ENCODE assay signal across 8 cellular contexts in genomic region chr19:17266975-17267788, GRCh38. TPM values are rescaled to one million over a fixed set of nuclear protein-coding genes. Genes with fewer than 3 reads are reported as not detected.
DNase-seq lines count a peak whose midpoint lies in the region; ATAC-seq lines count a peak whose summit lies in the region.

Gene BABAM1 (plus strand): TSS chr19:17267443. CDS start chr19:17268807, 1,364 bp downstream.

- peaks cover 42% of the 10 kb centered on the region for H3K36me3 Mint-ChIP-seq in effector memory CD8-positive, alpha-beta T cell (ENCODE audit: insufficient read depth)

- ATAC-seq in GM21360 (IDR thresholded peaks at IDR 0.05; ENCODE audit: unreplicated experiment) = peak; percentile 92
- peak; percentile 91 for ATAC-seq in effector memory CD8-positive, alpha-beta T cell (replicated peaks)

- H3K4me1 Mint-ChIP-seq in effector memory CD8-positive, alpha-beta T cell (ENCODE audit: low read depth in 2 of 2) = peaks cover 13% of the 10 kb centered on the region in 2 donors

- no peaks in the 10 kb centered on the region for H3K27me3 Mint-ChIP-seq in effector memory CD8-positive, alpha-beta T cell

- peak; percentile 91 for DNase-seq in COLO668 (lab: John Stamatoyannopoulos, UW; ENCODE audit: unreplicated experiment)
- DNase-seq in HT1080 (ENCODE audit: low read depth) = peak; percentile 100
- peak; percentile 100 for DNase-seq in NOMO-1 treated with DMSO at 0.1 percent for 48 hours (lab: John Stamatoyannopoulos, UW; ENCODE audit: unreplicated experiment)
- peak; percentile 84 to 89 for DNase-seq in activated CD8-positive, alpha-beta memory T cell treated with anti-CD3 and anti-CD28 coated beads for 4 hours (ENCODE audit: low read depth in 2 of 2)
- DNase-seq in effector memory CD8-positive, alpha-beta T cell = peak; percentile 90 to 93 (median 91)
- peak; percentile 100 for DNase-seq in medulla oblongata (ENCODE audit: extremely low spot score)
- peak; percentile 86 for DNase-seq in stimulated activated CD8-positive, alpha-beta memory T cell treated with anti-CD3 and anti-CD28 coated beads, Interleukin-12 subunit alpha, Interleukin-12 subunit beta, amount 100 ng/mL, for 1 hour (ENCODE audit: low read depth)

- H3K4me3 Mint-ChIP-seq in effector memory CD8-positive, alpha-beta T cell = peak within 1 kb of the TSS; percentile 71 to 83

- H3K27ac Mint-ChIP-seq in effector memory CD8-positive, alpha-beta T cell = peak within 1 kb of the TSS; percentile 32 to 84

- H3K9me3 Mint-ChIP-seq in effector memory CD8-positive, alpha-beta T cell = no peaks in the 10 kb centered on the region

RNA-seq across cellular contexts. Expression of gene BABAM1, which starts in this region (rescaled TPM):
- 248 and 260 TPM in 2 replicates for total RNA-seq in HT1080 (2014; rRNA removed; shearing (Covaris generic))
- 138 and 150 TPM in 2 replicates for polyA plus RNA-seq in HT1080 (2015; cell fraction: cytosol; rRNA removed)
- polyA plus RNA-seq in HT1080 (2015; cell fraction: nucleus; rRNA removed) = 137 and 168 TPM in 2 replicates

Comparison
In these comparisons a context has a peak if more than half of its experiments do, and no peak if none do; other contexts are left out.
1. Peak in every context shown above with its lines: DNase-seq and ATAC-seq.